ENCODE assay signal across 8 cellular contexts in the genomic region with DNA sequence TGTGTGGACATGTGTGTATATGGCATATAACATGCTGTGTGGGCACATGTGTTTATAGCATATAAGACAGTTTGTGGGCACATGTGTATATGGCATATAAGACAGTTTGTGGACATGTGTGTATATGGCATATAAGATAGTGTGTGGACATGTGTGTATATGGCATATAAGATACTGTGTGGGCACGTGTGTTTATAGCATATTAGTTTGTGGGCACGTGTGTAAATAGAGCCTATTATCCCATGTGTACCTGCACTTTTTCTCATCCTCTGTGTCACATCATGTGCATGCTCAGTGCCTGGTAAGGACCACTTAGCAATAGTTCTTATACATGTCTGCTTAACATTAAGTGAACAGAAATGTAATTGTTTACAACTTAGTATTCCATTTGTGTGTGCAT. TPM values are rescaled to one million over a fixed set of nuclear protein-coding genes. Genes with fewer than 3 reads are reported as not detected.
"Had no signal": no experiment of that assay in that cellular context is flagged by ENCODE, and none has a peak within 500 bp of the region (broad histone marks: within the 10 kb centered on the region; RNA-seq: fewer than 3 reads in every experiment).

No MANE protein-coding gene starts in this region.

- H3K4me3 Mint-ChIP-seq: GM23338, H9 had no signal

- H3K4me2 ChIP-seq: GM23338, KMS-11 had no signal

- H3K27ac ChIP-seq: KMS-11 had no signal

- DNase-seq: H9, HCEC 1CT, IMR-90, KBM-7 had no signal

- H3K4me3 ChIP-seq: GM23338 had no signal

- H2AFZ ChIP-seq: GM23338 had no signal

- H3K27ac Mint-ChIP-seq: GM23338, H9 had no signal

- H3K9ac ChIP-seq: KMS-11 had no signal

- FAIRE-seq: H1, H54 had no signal

- ATAC-seq: GM23338 had no signal

RNA-seq across cellular contexts. Expression of a gene that starts 45.2 kb away (rescaled TPM):
- total RNA-seq: GM23338, H1, H9, IMR-90 had no signal
- polyA plus RNA-seq: H1, IMR-90 had no signal
